In genomic region chr3:130974201-130974600, GRCh38 we compare ENCODE assay signal across 26 cellular contexts.
"Had no signal": no experiment of that assay in that cellular context is flagged by ENCODE, and none has a peak within 500 bp of the region (broad histone marks: within the 10 kb centered on the region; RNA-seq: fewer than 3 reads in every experiment).

No MANE protein-coding gene starts in this region.

- H3K9me3 Mint-ChIP-seq: activated CD4-positive, alpha-beta T cell treated with anti-CD3 and anti-CD28 coated beads, Interleukin-2, amount 10 ng/mL, durations not matched to agents 24 days and 14 days; activated naive CD8-positive, alpha-beta T cell treated with anti-CD3 and anti-CD28 coated beads, Interleukin-2, amount 10 ng/mL, durations not matched to agents 7 days and 5 days; activated T-cell treated with anti-CD3 and anti-CD28 coated beads, Interleukin-2, amount 50 U/mL, for 4 hours had no signal

- H3K27me3 ChIP-seq: breast epithelium, Peyer's patch had no signal

- H3K9me3 ChIP-seq: breast epithelium, Peyer's patch had no signal

- ATAC-seq: activated T-cell treated with anti-CD3 and anti-CD28 coated beads, Interleukin-2, amount 50 U/mL, for 4 hours; K562; T-helper 17 cell had no signal

- H3K27ac ChIP-seq: breast epithelium, Peyer's patch, RWPE1 had no signal

- H3K36me3 ChIP-seq: breast epithelium had no signal

- DNase-seq: activated B cell treated with CpG ODN at 0.5 μM for 24 hours; activated CD4-positive, alpha-beta T cell treated with anti-CD3 and anti-CD28 coated beads for 1 hour; activated CD4-positive, alpha-beta T cell treated with anti-CD3 and anti-CD28 coated beads, Interleukin-2, amount 10 ng/mL, durations not matched to agents 24 days and 14 days; activated CD4-positive, alpha-beta T cell treated with anti-CD3 and anti-CD28 coated beads, Interleukin-2, amount 50 U/mL, for 48 hours; activated CD8-positive, alpha-beta memory T cell treated with anti-CD3 and anti-CD28 coated beads for 24 hours; activated naive CD4-positive, alpha-beta T cell treated with anti-CD3 and anti-CD28 coated beads, Interleukin-2, amount 50 U/mL, for 16 hours; activated naive CD8-positive, alpha-beta T cell treated with anti-CD3 and anti-CD28 coated beads, Interleukin-2, amount 10 ng/mL, durations not matched to agents 7 days and 5 days; activated T-cell treated with anti-CD3 and anti-CD28 coated beads, Interleukin-2, amount 50 U/mL, for 4 hours; aorta; Karpas-422; MM.1S; NCI-H1105; NCI-H1436; NCI-H1694 treated with DMSO at 0.1 percent for 48 hours; NCI-H2029 treated with DMSO at 0.1 percent for 48 hours; NCI-H510A treated with DMSO at 0.1 percent for 48 hours; NCI-H69; NK-92 treated with Interleukin-12 subunit alpha and Interleukin-12 subunit beta, amount 100 ng/mL, for 24 hours; OCI-M1; Peyer's patch; SHP77; T-helper 17 cell; T-helper 9 cell had no signal

- H3K27ac Mint-ChIP-seq: activated B cell treated with CpG ODN at 0.5 μM for 24 hours; activated CD4-positive, alpha-beta T cell treated with anti-CD3 and anti-CD28 coated beads, Interleukin-2, amount 10 ng/mL, durations not matched to agents 24 days and 14 days; activated naive CD8-positive, alpha-beta T cell treated with anti-CD3 and anti-CD28 coated beads, Interleukin-2, amount 10 ng/mL, durations not matched to agents 7 days and 5 days; T-helper 17 cell had no signal

- H3K4me1 Mint-ChIP-seq: activated B cell treated with CpG ODN at 0.5 μM for 24 hours; activated naive CD8-positive, alpha-beta T cell treated with anti-CD3 and anti-CD28 coated beads, Interleukin-2, amount 10 ng/mL, durations not matched to agents 7 days and 5 days had no signal

- H3K4me3 ChIP-seq: breast epithelium, K562, Peyer's patch had no signal

- H3K27me3 Mint-ChIP-seq: activated B cell treated with CpG ODN at 0.5 μM for 24 hours; activated CD4-positive, alpha-beta T cell treated with anti-CD3 and anti-CD28 coated beads, Interleukin-2, amount 10 ng/mL, durations not matched to agents 24 days and 14 days; activated naive CD8-positive, alpha-beta T cell treated with anti-CD3 and anti-CD28 coated beads, Interleukin-2, amount 10 ng/mL, durations not matched to agents 7 days and 5 days; T-helper 17 cell had no signal

- H3K4me3 Mint-ChIP-seq: activated B cell treated with CpG ODN at 0.5 μM for 24 hours; activated CD4-positive, alpha-beta T cell treated with anti-CD3 and anti-CD28 coated beads, Interleukin-2, amount 10 ng/mL, durations not matched to agents 24 days and 14 days; activated naive CD8-positive, alpha-beta T cell treated with anti-CD3 and anti-CD28 coated beads, Interleukin-2, amount 10 ng/mL, durations not matched to agents 7 days and 5 days; activated T-cell treated with anti-CD3 and anti-CD28 coated beads, Interleukin-2, amount 50 U/mL, for 4 hours; T-helper 17 cell had no signal

- H3K4me1 ChIP-seq: breast epithelium, Peyer's patch had no signal
